In genomic region chr5:132478498-132478855, GRCh38 we compare ENCODE assay signal across 11 cellular contexts. TPM values are rescaled to one million over a fixed set of nuclear protein-coding genes. Genes with fewer than 3 reads are reported as not detected.
DNase-seq lines count a peak whose midpoint lies in the region; ATAC-seq and TF ChIP-seq lines count a peak whose summit lies in the region.
"Had no signal": no experiment of that assay in that cellular context is flagged by ENCODE, and none has a peak within 500 bp of the region (broad histone marks: within the 10 kb centered on the region; RNA-seq: fewer than 3 reads in every experiment).

No MANE protein-coding gene starts in this region.

- H3K27me3 ChIP-seq in left ventricle myocardium inferior (ENCODE audit: low read depth) = no peaks in the 10 kb centered on the region
- no peaks in the 10 kb centered on the region for H3K27me3 ChIP-seq in upper lobe of right lung

- H3K9me3 ChIP-seq in left ventricle myocardium inferior (replicated peaks) (no peaks in the 10 kb centered on the region), upper lobe of right lung (no peaks in the 10 kb centered on the region)

- no peak overlapping the region for H3K4me3 Mint-ChIP-seq in activated naive CD8-positive, alpha-beta T cell treated with anti-CD3 and anti-CD28 coated beads, Interleukin-2, amount 10 ng/mL, durations not matched to agents 7 days and 5 days
- peak overlapping the region in 5 of 10 donors; percentile 5 to 43 (median 16) for H3K4me3 Mint-ChIP-seq in naive thymus-derived CD8-positive, alpha-beta T cell

- peaks cover 62% of the 10 kb centered on the region for H3K4me1 Mint-ChIP-seq in activated naive CD8-positive, alpha-beta T cell treated with anti-CD3 and anti-CD28 coated beads, Interleukin-2, amount 10 ng/mL, durations not matched to agents 7 days and 5 days
- peaks cover 35 to 90% (median 83%) of the 10 kb centered on the region in 4 donors for H3K4me1 Mint-ChIP-seq in naive thymus-derived CD8-positive, alpha-beta T cell

- H3K27ac Mint-ChIP-seq in activated naive CD8-positive, alpha-beta T cell treated with anti-CD3 and anti-CD28 coated beads, Interleukin-2, amount 10 ng/mL, durations not matched to agents 7 days and 5 days = peak overlapping the region; percentile 37
- peak overlapping the region; percentile 81 to 98 (median 92) for H3K27ac Mint-ChIP-seq in naive thymus-derived CD8-positive, alpha-beta T cell

- no peak for ATAC-seq in activated naive CD8-positive, alpha-beta T cell treated with anti-CD3 and anti-CD28 coated beads, Interleukin-2, amount 10 ng/mL, durations not matched to agents 7 days and 5 days (ENCODE audit: low read depth)
- ATAC-seq in naive thymus-derived CD8-positive, alpha-beta T cell = peak in 1 of 2 donors; percentile 3
- peak; percentile 47 for ATAC-seq in upper lobe of right lung
- ATAC-seq in activated CD4-positive, CD25-positive, alpha-beta regulatory T cell treated with anti-CD3 and anti-CD28 coated beads, Interleukin-2, amount 50 U/mL, for 24 hours = no peak

- peaks cover 11% of the 10 kb centered on the region for H3K36me3 Mint-ChIP-seq in activated naive CD8-positive, alpha-beta T cell treated with anti-CD3 and anti-CD28 coated beads, Interleukin-2, amount 10 ng/mL, durations not matched to agents 7 days and 5 days
- peaks cover 0 to 25% (median 6%) of the 10 kb centered on the region in 3 donors for H3K36me3 Mint-ChIP-seq in naive thymus-derived CD8-positive, alpha-beta T cell

- peaks cover 75% of the 10 kb centered on the region for H3K4me1 ChIP-seq in left ventricle myocardium inferior
- peaks cover 7% of the 10 kb centered on the region for H3K4me1 ChIP-seq in upper lobe of right lung

- POLR2A ChIA-PET in activated naive CD8-positive, alpha-beta T cell treated with anti-CD3 and anti-CD28 coated beads, Interleukin-2, amount 10 ng/mL, durations not matched to agents 7 days and 5 days (lab: Charles Lee) = interaction anchor here (0.6 to 30.8 kb wide), 14 partner anchors 1 to 282 kb away, joined by 3 to 1195 read pairs (median 17); partner anchors contain the start of gene IRF1
- POLR2A ChIA-PET in naive thymus-derived CD8-positive, alpha-beta T cell (lab: Charles Lee) = interaction anchor here (0.9 to 23.2 kb wide), 12 partner anchors 7 to 92 kb away, joined by 3 to 648 read pairs (median 16); partner anchors contain the start of gene IRF1

- intact Hi-C loops in left ventricle myocardium inferior (cut with micrococcal nuclease) = no loop called here
- intact Hi-C loops in cardiac septum (cut with DNase I) = loop anchor here (5.0 kb wide), 1 partner anchor 51 kb away; no protein-coding TSS in a partner anchor
- intact Hi-C loops in upper lobe of right lung (cut with DNase I) = no loop called here

- H3K9me3 Mint-ChIP-seq in activated naive CD8-positive, alpha-beta T cell treated with anti-CD3 and anti-CD28 coated beads, Interleukin-2, amount 10 ng/mL, durations not matched to agents 7 days and 5 days = no peaks in the 10 kb centered on the region
- no peaks in the 10 kb centered on the region for H3K9me3 Mint-ChIP-seq in naive thymus-derived CD8-positive, alpha-beta T cell

- no peak overlapping the region for H3K4me3 ChIP-seq in left ventricle myocardium inferior
- H3K4me3 ChIP-seq in upper lobe of right lung = no peak overlapping the region

- DNase-seq in left ventricle myocardium inferior (peak; percentile 15), cardiac septum (ENCODE audit: low spot score) (no peak), upper lobe of right lung (peak; percentile 40), NCI-H2227 treated with DMSO at 0.1 percent for 48 hours (lab: John Stamatoyannopoulos, UW) (no peak)
- peak; percentile 37 for DNase-seq in activated naive CD8-positive, alpha-beta T cell treated with anti-CD3 and anti-CD28 coated beads, Interleukin-2, amount 10 ng/mL, durations not matched to agents 7 days and 5 days
- no peak for DNase-seq in naive thymus-derived CD8-positive, alpha-beta T cell
- no peak for DNase-seq in stimulated activated CD4-positive, alpha-beta T cell treated with anti-CD3 and anti-CD28 coated beads, Interleukin-2, amount 100 ng/mL, for 48 hours
- DNase-seq: activated CD4-positive, alpha-beta T cell treated with anti-CD3 and anti-CD28 coated beads, Interleukin-2, amount 50 U/mL, for 48 hours; Kasumi-1; SW 1271 had no signal

- peaks cover 15% of the 10 kb centered on the region for H3K36me3 ChIP-seq in left ventricle myocardium inferior
- peaks cover 24% of the 10 kb centered on the region for H3K36me3 ChIP-seq in upper lobe of right lung

- H3K27me3 Mint-ChIP-seq in activated naive CD8-positive, alpha-beta T cell treated with anti-CD3 and anti-CD28 coated beads, Interleukin-2, amount 10 ng/mL, durations not matched to agents 7 days and 5 days = no peaks in the 10 kb centered on the region
- H3K27me3 Mint-ChIP-seq in naive thymus-derived CD8-positive, alpha-beta T cell = no peaks in the 10 kb centered on the region

- TF ChIP-seq CTCF in left ventricle myocardium inferior (IDR thresholded peaks at IDR 0.05; ENCODE audit: borderline replicate concordance) = no peak
- TF ChIP-seq CTCF in upper lobe of right lung (IDR thresholded peaks at IDR 0.05) = no peak

- H3K27ac ChIP-seq in left ventricle myocardium inferior (replicated peaks) = peak overlapping the region; percentile 89
- peak overlapping the region; percentile 47 for H3K27ac ChIP-seq in upper lobe of right lung

RNA-seq across cellular contexts. Expression of gene IRF1, which starts 12.1 kb away (rescaled TPM):
- total RNA-seq in left ventricle myocardium inferior (10.9 TPM), cardiac septum (19.9 TPM), upper lobe of right lung (59.5 TPM)
- total RNA-seq in activated naive CD8-positive, alpha-beta T cell treated with anti-CD3 and anti-CD28 coated beads, Interleukin-2, amount 10 ng/mL, durations not matched to agents 7 days and 5 days = 100 to 1,000 TPM; 228 to 238 TPM
- 100 to 1,000 TPM; 116 to 127 TPM for total RNA-seq in naive thymus-derived CD8-positive, alpha-beta T cell
- 100 to 1,000 TPM; 108 to 218 (median 141) TPM for polyA plus RNA-seq in naive thymus-derived CD8-positive, alpha-beta T cell

Comparison
In these comparisons a context has a peak if more than half of its experiments do, and no peak if none do; other contexts are left out.
1. DNase-seq: peak in left ventricle myocardium inferior (single experiment), activated naive CD8-positive, alpha-beta T cell treated with anti-CD3 and anti-CD28 coated beads, Interleukin-2, amount 10 ng/mL, durations not matched to agents 7 days and 5 days (single experiment) and upper lobe of right lung (single experiment); none in cardiac septum (single experiment), naive thymus-derived CD8-positive, alpha-beta T cell (0 of 10), NCI-H2227 treated with DMSO at 0.1 percent for 48 hours (single experiment) and stimulated activated CD4-positive, alpha-beta T cell treated with anti-CD3 and anti-CD28 coated beads, Interleukin-2, amount 100 ng/mL, for 48 hours (0 of 2).